In the genomic region with DNA sequence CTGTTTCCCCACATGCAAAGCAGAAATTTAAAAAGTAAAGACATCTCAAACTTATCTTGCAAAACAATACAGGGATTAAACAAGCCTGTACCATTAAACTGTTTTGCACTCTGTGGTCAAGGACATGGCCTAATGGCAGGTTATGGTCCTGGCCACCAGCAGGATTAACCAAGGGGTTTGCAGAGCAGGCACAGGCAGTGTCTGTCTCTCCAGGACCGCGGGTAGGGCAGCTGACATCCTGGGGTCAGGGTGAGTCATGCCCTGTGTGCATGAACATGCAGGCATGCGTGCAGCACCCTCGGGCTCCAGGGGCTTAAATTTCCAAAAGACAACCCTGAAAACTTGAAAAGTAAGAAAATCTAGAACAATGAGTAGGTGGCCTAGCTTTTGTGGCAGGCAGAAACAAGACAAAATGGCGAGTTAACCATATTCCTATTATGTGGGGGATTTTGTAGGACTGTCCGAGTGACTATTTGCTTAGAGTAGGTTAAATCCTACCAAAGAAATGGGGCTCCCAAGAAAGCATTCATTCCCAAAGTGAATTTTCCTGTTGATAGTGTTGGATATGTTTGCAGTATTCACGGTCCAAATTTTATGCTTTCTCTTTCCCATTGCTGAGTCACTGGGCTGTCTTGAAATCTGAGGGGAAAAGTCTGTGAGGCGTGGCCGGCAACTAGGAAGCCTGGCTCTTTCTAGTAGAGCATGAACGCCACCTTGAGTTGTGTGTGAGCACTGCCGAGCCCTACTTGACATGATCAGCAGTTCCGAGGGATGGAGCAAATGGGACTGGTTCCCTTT, we compare ENCODE assay signal across 8 cellular contexts.
DNase-seq lines count a peak whose midpoint lies in the region; ATAC-seq lines count a peak whose summit lies in the region.

No MANE protein-coding gene starts in this region.

- H2BK5ac ChIP-seq in mesendoderm (ENCODE audit: low read length) = peak overlapping the region; percentile 28

- H3K27ac Mint-ChIP-seq in CD4-positive, CD25-positive, alpha-beta regulatory T cell = no peak overlapping the region
- H3K27ac Mint-ChIP-seq in activated CD4-positive, alpha-beta T cell treated with anti-CD3 and anti-CD28 coated beads, Interleukin-2, amount 10 ng/mL, durations not matched to agents 24 days and 14 days = peak overlapping the region; percentile 32

- H3K9me3 ChIP-seq in CD4-positive, CD25-positive, alpha-beta regulatory T cell (ENCODE audit: control insufficient read depth in 2 of 2, low read length in 2 of 2) = no peaks in the 10 kb centered on the region

- intact Hi-C loops in activated CD4-positive, alpha-beta T cell treated with anti-CD3 and anti-CD28 coated beads, Interleukin-2, amount 10 ng/mL, durations not matched to agents 24 days and 14 days (cut with micrococcal nuclease) = loop anchor here (2.0 to 10.0 kb wide), 3 partner anchors 145 to 297 kb away; no protein-coding TSS in a partner anchor

- no peak overlapping the region for H3K4me3 Mint-ChIP-seq in CD4-positive, CD25-positive, alpha-beta regulatory T cell
- peak overlapping the region; percentile 63 for H3K4me3 Mint-ChIP-seq in activated CD4-positive, alpha-beta T cell treated with anti-CD3 and anti-CD28 coated beads, Interleukin-2, amount 10 ng/mL, durations not matched to agents 24 days and 14 days

- H3K9ac ChIP-seq in mesendoderm (ENCODE audit: low read length) = peak overlapping the region; percentile 6

- peak overlapping the region; percentile 96 for H3K18ac ChIP-seq in mesendoderm (ENCODE audit: low read length)

- H2AK5ac ChIP-seq in mesendoderm (ENCODE audit: low read length) = no peak overlapping the region

- peak; percentile 57 to 58 for ATAC-seq in CD4-positive, CD25-positive, alpha-beta regulatory T cell (ENCODE audit: low read depth in 2 of 2)
- ATAC-seq in GM19372 (IDR thresholded peaks at IDR 0.05; ENCODE audit: low read depth, unreplicated experiment) = peak; percentile 87
- peak; percentile 80 for ATAC-seq in HG03457 (IDR thresholded peaks at IDR 0.05; ENCODE audit: unreplicated experiment)

- no peaks in the 10 kb centered on the region for H3K36me3 ChIP-seq in CD4-positive, CD25-positive, alpha-beta regulatory T cell (ENCODE audit: control insufficient read depth, insufficient read depth, low read length)
- H3K36me3 ChIP-seq in mesendoderm (ENCODE audit: control insufficient read depth, insufficient read depth, low read length) = no peaks in the 10 kb centered on the region

- no peaks in the 10 kb centered on the region for H3K79me1 ChIP-seq in mesendoderm (ENCODE audit: low read length)

- no peak overlapping the region for H4K8ac ChIP-seq in mesendoderm (ENCODE audit: low read depth, low read length)

- peak overlapping the region; percentile 99 for H2BK120ac ChIP-seq in mesendoderm (ENCODE audit: low read depth, low read length)

- H3K4me1 Mint-ChIP-seq in CD4-positive, CD25-positive, alpha-beta regulatory T cell = peaks cover 0 to 7% (median 2%) of the 10 kb centered on the region in 4 donors
- H3K4me1 Mint-ChIP-seq in activated CD4-positive, alpha-beta T cell treated with anti-CD3 and anti-CD28 coated beads, Interleukin-2, amount 10 ng/mL, durations not matched to agents 24 days and 14 days = peaks cover 10% of the 10 kb centered on the region

- peaks cover 5% of the 10 kb centered on the region for H3K27me3 Mint-ChIP-seq in CD4-positive, CD25-positive, alpha-beta regulatory T cell
- no peaks in the 10 kb centered on the region for H3K27me3 Mint-ChIP-seq in activated CD4-positive, alpha-beta T cell treated with anti-CD3 and anti-CD28 coated beads, Interleukin-2, amount 10 ng/mL, durations not matched to agents 24 days and 14 days

- H3K4me2 ChIP-seq in mesendoderm (ENCODE audit: low read length) = no peak overlapping the region

- H3K36me3 Mint-ChIP-seq in CD4-positive, CD25-positive, alpha-beta regulatory T cell = no peaks in the 10 kb centered on the region
- H3K36me3 Mint-ChIP-seq in activated CD4-positive, alpha-beta T cell treated with anti-CD3 and anti-CD28 coated beads, Interleukin-2, amount 10 ng/mL, durations not matched to agents 24 days and 14 days (ENCODE audit: low read depth) = no peaks in the 10 kb centered on the region

- H3K4me1 ChIP-seq in CD4-positive, CD25-positive, alpha-beta regulatory T cell (ENCODE audit: control insufficient read depth, insufficient read depth, low read length, poor library complexity, severe bottlenecking) = no peaks in the 10 kb centered on the region
- H3K4me1 ChIP-seq in mesendoderm (ENCODE audit: control insufficient read depth, low read depth, low read length) = peaks cover 2% of the 10 kb centered on the region

- no peaks in the 10 kb centered on the region for H3K79me2 ChIP-seq in mesendoderm (ENCODE audit: control insufficient read depth, insufficient read depth, low read length)

- H4K5ac ChIP-seq in mesendoderm (ENCODE audit: low read length) = peak overlapping the region; percentile 23

- no peak overlapping the region for H3K23ac ChIP-seq in mesendoderm (ENCODE audit: low read length)

- no peak overlapping the region for H3K27ac ChIP-seq in CD4-positive, CD25-positive, alpha-beta regulatory T cell (ENCODE audit: insufficient read depth, low read length, poor library complexity, severe bottlenecking)
- H3K27ac ChIP-seq in mesendoderm (ENCODE audit: low read depth, low read length) = peak overlapping the region; percentile 85

- no peak overlapping the region for H2BK15ac ChIP-seq in mesendoderm (replicated peaks; ENCODE audit: low read depth)

- peak in 1 of 3 donors; percentile 62 for DNase-seq in CD4-positive, CD25-positive, alpha-beta regulatory T cell
- DNase-seq in NCI-H446 (lab: John Stamatoyannopoulos, UW) (peak; percentile 72 to 83), epidermal melanocyte (ENCODE audit: insufficient read length, low spot score) (peak; percentile 89), mesendoderm (peak; percentile 96)
- peak; percentile 88 for DNase-seq in activated CD4-positive, alpha-beta T cell treated with anti-CD3 and anti-CD28 coated beads, Interleukin-2, amount 10 ng/mL, durations not matched to agents 24 days and 14 days
- peak; percentile 29 to 43 for DNase-seq in stimulated activated CD8-positive, alpha-beta memory T cell treated with anti-CD3 and anti-CD28 coated beads, Interleukin-2, amount 100 ng/mL, for 48 hours (ENCODE audit: low read depth in 2 of 2)

- no peak overlapping the region for H3K4me3 ChIP-seq in CD4-positive, CD25-positive, alpha-beta regulatory T cell (ENCODE audit: low read depth, low read length)
- H3K4me3 ChIP-seq in mesendoderm (ENCODE audit: low read length) = no peak overlapping the region

- peak overlapping the region; percentile 91 for H3K56ac ChIP-seq in mesendoderm (ENCODE audit: low read length)

- H3K4ac ChIP-seq in mesendoderm (ENCODE audit: low read depth, low read length) = peak overlapping the region; percentile 89

- peaks cover 3% of the 10 kb centered on the region for H3K27me3 ChIP-seq in CD4-positive, CD25-positive, alpha-beta regulatory T cell (ENCODE audit: control insufficient read depth, insufficient read depth, low read length)
- H3K27me3 ChIP-seq in mesendoderm (ENCODE audit: insufficient read depth, low read length, poor library complexity) = no peaks in the 10 kb centered on the region

- WGBS in mesendoderm (ENCODE audit: extremely low coverage, insufficient coverage, low lambda C conversion rate) = no CpG with 5 or more reads among the region's 12 CpGs

- peaks cover 0 to 2% (median 0%) of the 10 kb centered on the region in 7 donors for H3K9me3 Mint-ChIP-seq in CD4-positive, CD25-positive, alpha-beta regulatory T cell
- H3K9me3 Mint-ChIP-seq in activated CD4-positive, alpha-beta T cell treated with anti-CD3 and anti-CD28 coated beads, Interleukin-2, amount 10 ng/mL, durations not matched to agents 24 days and 14 days = peaks cover 3% of the 10 kb centered on the region
